In genomic region chr16:75254359-75254837, GRCh38 we compare ENCODE assay signal across 1 cellular context.
A peak's percentile ranks its signal among the peaks of the same experiment; 100 is the strongest.
TF ChIP-seq lines count a peak whose summit lies in the region.

No MANE protein-coding gene starts in this region.

TF ChIP-seq in HEK293, 187 proteins besides CTCF, POLR2A, EP300 and RAD21 (continued from another document):
- peak; percentile 78 for TF ChIP-seq PRDM10 (tag by site-specific recombination; IDR thresholded peaks at IDR 0.05)
- TF ChIP-seq ZNF394 (tag by site-specific recombination; IDR thresholded peaks at IDR 0.05; ENCODE audit: borderline replicate concordance) = peak; percentile 87
- 0 out of 2 replicates have a peak, but pooled peaks have one; percentile 13 for TF ChIP-seq ZFHX2 (tag by site-specific recombination; conservative IDR thresholded peaks at IDR 0.05)
- peak; percentile 86 for TF ChIP-seq ZNF335 (tag by site-specific recombination; conservative IDR thresholded peaks at IDR 0.05)
